1 cellular context compared by ENCODE assay signal in genomic region chr16:10390330-10390729, GRCh38.
A peak's percentile ranks its signal among the peaks of the same experiment; 100 is the strongest.
TF ChIP-seq lines count a peak whose summit lies in the region.

No MANE protein-coding gene starts in this region.

TF ChIP-seq in HepG2, 621 proteins besides CTCF, POLR2A, EP300 and RAD21:
- TF ChIP-seq RBAK (CRISPR knock-in tag; IDR thresholded peaks at IDR 0.05) (no peak), BORCS8-MEF2B (CRISPR knock-in tag; IDR thresholded peaks at IDR 0.05) (no peak), FOSL2 (CRISPR knock-in tag; IDR thresholded peaks at IDR 0.05) (peak; percentile 25; the same call in 1 of the 2 replicates), ZNF772 (CRISPR knock-in tag; IDR thresholded peaks at IDR 0.05) (no peak), ZNF280D (CRISPR knock-in tag; IDR thresholded peaks at IDR 0.05) (peak; percentile 8; the same call in 1 of the 2 replicates), HDAC1 (CRISPR knock-in tag; IDR thresholded peaks at IDR 0.05) (no peak), GMEB2 (CRISPR knock-in tag; IDR thresholded peaks at IDR 0.05; ENCODE audit: low read depth) (no peak)
- TF ChIP-seq, protein P1, sequence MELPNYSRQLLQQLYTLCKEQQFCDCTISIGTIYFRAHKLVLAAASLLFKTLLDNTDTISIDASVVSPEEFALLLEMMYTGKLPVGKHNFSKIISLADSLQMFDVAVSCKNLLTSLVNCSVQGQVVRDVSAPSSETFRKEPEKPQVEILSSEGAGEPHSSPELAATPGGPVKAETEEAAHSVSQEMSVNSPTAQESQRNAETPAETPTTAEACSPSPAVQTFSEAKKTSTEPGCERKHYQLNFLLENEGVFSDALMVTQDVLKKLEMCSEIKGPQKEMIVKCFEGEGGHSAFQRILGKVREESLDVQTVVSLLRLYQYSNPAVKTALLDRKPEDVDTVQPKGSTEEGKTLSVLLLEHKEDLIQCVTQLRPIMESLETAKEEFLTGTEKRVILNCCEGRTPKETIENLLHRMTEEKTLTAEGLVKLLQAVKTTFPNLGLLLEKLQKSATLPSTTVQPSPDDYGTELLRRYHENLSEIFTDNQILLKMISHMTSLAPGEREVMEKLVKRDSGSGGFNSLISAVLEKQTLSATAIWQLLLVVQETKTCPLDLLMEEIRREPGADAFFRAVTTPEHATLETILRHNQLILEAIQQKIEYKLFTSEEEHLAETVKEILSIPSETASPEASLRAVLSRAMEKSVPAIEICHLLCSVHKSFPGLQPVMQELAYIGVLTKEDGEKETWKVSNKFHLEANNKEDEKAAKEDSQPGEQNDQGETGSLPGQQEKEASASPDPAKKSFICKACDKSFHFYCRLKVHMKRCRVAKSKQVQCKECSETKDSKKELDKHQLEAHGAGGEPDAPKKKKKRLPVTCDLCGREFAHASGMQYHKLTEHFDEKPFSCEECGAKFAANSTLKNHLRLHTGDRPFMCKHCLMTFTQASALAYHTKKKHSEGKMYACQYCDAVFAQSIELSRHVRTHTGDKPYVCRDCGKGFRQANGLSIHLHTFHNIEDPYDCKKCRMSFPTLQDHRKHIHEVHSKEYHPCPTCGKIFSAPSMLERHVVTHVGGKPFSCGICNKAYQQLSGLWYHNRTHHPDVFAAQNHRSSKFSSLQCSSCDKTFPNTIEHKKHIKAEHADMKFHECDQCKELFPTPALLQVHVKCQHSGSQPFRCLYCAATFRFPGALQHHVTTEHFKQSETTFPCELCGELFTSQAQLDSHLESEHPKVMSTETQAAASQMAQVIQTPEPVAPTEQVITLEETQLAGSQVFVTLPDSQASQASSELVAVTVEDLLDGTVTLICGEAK (IDR thresholded peaks at IDR 0.05) = no peak
- TF ChIP-seq, protein P1 (CRISPR knock-in tag; IDR thresholded peaks at IDR 0.05) = no peak
- TF ChIP-seq, protein P2, sequence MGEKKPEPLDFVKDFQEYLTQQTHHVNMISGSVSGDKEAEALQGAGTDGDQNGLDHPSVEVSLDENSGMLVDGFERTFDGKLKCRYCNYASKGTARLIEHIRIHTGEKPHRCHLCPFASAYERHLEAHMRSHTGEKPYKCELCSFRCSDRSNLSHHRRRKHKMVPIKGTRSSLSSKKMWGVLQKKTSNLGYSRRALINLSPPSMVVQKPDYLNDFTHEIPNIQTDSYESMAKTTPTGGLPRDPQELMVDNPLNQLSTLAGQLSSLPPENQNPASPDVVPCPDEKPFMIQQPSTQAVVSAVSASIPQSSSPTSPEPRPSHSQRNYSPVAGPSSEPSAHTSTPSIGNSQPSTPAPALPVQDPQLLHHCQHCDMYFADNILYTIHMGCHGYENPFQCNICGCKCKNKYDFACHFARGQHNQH (CRISPR knock-in tag; IDR thresholded peaks at IDR 0.05) = 0 out of 2 replicates have a peak, but pooled peaks have one; percentile 3
